In genomic region chr17:28547623-28548416, GRCh38 we compare ENCODE assay signal across 8 cellular contexts. TPM values are rescaled to one million over a fixed set of nuclear protein-coding genes. Genes with fewer than 3 reads are reported as not detected.
DNase-seq lines count a peak whose midpoint lies in the region; ATAC-seq and TF ChIP-seq lines count a peak whose summit lies in the region.

No MANE protein-coding gene starts in this region.

- ATAC-seq in GM19463 (IDR thresholded peaks at IDR 0.05; ENCODE audit: unreplicated experiment) (peak; percentile 32), right lobe of liver (peak; percentile 74 to 78 (median 76)), HG03378 (IDR thresholded peaks at IDR 0.05; ENCODE audit: unreplicated experiment) (no peak)

- H3K4me3 ChIP-seq in coronary artery (no peak overlapping the region), right lobe of liver (no peak overlapping the region)

- 65% methylated on average over 19 of the region's 26 CpGs for WGBS in right lobe of liver (ENCODE audit: insufficient coverage, low coverage, low lambda C conversion rate, missing lambda C conversion rate)

- H3K4me1 ChIP-seq in right lobe of liver = peaks cover 0 to 3% (median 1%) of the 10 kb centered on the region in 4 donors

- DNase-seq in COR-L47 (lab: John Stamatoyannopoulos, UW) (peak; percentile 27), NCI-H2227 treated with DMSO at 0.1 percent for 48 hours (lab: John Stamatoyannopoulos, UW) (peak; percentile 7), coronary artery (ENCODE audit: low spot score) (no peak), right lobe of liver (peak; percentile 79 to 86 (median 83))
- peak; percentile 86 for DNase-seq in activated CD4-positive, alpha-beta T cell treated with anti-CD3 and anti-CD28 coated beads for 48 hours
- DNase-seq in stimulated activated CD8-positive, alpha-beta memory T cell treated with anti-CD3 and anti-CD28 coated beads, Interleukin-12 subunit alpha, Interleukin-12 subunit beta, amount 100 ng/mL, for 1 hour (ENCODE audit: low read depth) = peak; percentile 11

- intact Hi-C loops in right lobe of liver (cut with DNase I) = loop anchor here (5.0 kb wide), 2 partner anchors 64 to 69 kb away; partner anchors contain the start of gene RSKR (in 1 of the 2)

- peak; percentile 63 for TF ChIP-seq CTCF in coronary artery (IDR thresholded peaks at IDR 0.05)
- peak; percentile 91 to 96 (median 94) for TF ChIP-seq CTCF in right lobe of liver (IDR thresholded peaks at IDR 0.05)

- H3K36me3 ChIP-seq in right lobe of liver = no peaks in the 10 kb centered on the region

- H3K9me3 ChIP-seq in right lobe of liver = no peaks in the 10 kb centered on the region

- no peak for TF ChIP-seq POLR2A in right lobe of liver (IDR thresholded peaks at IDR 0.05)

- peak overlapping the region in 1 of 2 donors; percentile 46 for H3K27ac ChIP-seq in coronary artery
- peak overlapping the region in 1 of 3 donors; percentile 29 for H3K27ac ChIP-seq in right lobe of liver

- H3K27me3 ChIP-seq in right lobe of liver = no peaks in the 10 kb centered on the region

RNA-seq across cellular contexts. Expression of gene UNC119, which starts 4.6 kb away (rescaled TPM):
- 10 to 100 TPM; 11.5 to 37.8 (median 13.1) TPM for total RNA-seq in right lobe of liver

RNA-seq across cellular contexts. Expression of gene PIGS, which starts 23.5 kb away (rescaled TPM):
- total RNA-seq in right lobe of liver = 10 to 100 TPM in 4 of 6 experiments, 1 to 10 TPM in 2; 7.2 to 13.8 (median 11.0) TPM

RNA-seq across cellular contexts. Expression of gene ALDOC, which starts 28.9 kb away (rescaled TPM):
- 10 to 100 TPM; 36.0 to 76.6 (median 48.9) TPM for total RNA-seq in right lobe of liver

RNA-seq across cellular contexts. Expression of gene FOXN1, which starts 41.7 kb away (rescaled TPM):
- total RNA-seq in right lobe of liver = not detected

RNA-seq across cellular contexts. Expression of gene SPAG5, which starts 51.0 kb away (rescaled TPM):
- total RNA-seq in right lobe of liver = 10 to 100 TPM in 4 of 6 experiments, 1 to 10 TPM in 2; 8.4 to 14.1 (median 11.3) TPM
